ENCODE assay signal across 20 cellular contexts in the genomic region with DNA sequence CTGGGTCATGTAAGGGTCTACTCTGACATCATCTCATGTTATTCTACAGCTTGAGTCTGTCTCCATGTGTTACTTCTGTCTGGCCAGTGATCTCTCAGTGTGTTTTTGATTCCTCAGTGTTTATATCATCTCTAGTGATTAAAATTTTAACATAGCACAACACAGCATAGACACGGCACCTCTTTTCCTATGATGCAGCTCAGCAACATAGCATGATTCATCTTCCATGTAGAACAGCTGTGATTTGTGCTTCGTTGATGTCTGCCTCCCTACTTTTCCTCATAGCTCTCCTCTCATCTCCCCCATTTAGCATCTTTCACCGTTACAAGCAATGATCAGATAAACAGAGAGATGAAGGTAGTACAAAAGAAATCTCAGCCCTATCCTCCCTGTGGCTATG.
DNase-seq lines count a peak whose midpoint lies in the region; ATAC-seq and TF ChIP-seq lines count a peak whose summit lies in the region.
"Had no signal": no experiment of that assay in that cellular context is flagged by ENCODE, and none has a peak within 500 bp of the region (broad histone marks: within the 10 kb centered on the region; RNA-seq: fewer than 3 reads in every experiment).

No MANE protein-coding gene starts in this region.

- H3K9me3 ChIP-seq in SK-N-SH (no peaks in the 10 kb centered on the region), gastroesophageal sphincter (no peaks in the 10 kb centered on the region), psoas muscle (no peaks in the 10 kb centered on the region), hepatocyte (ENCODE audit: low read depth) (no peaks in the 10 kb centered on the region), A673 (ENCODE audit: low read depth, low read length, poor library complexity, severe bottlenecking) (no peaks in the 10 kb centered on the region)
- H3K9me3 ChIP-seq: testis had no signal

- peaks cover 0 to 2% of the 10 kb centered on the region in 2 experiments; a peak in 2 of 4 replicates for H3K4me1 ChIP-seq in SK-N-SH (ENCODE audit: control insufficient read depth in 1 of 2, insufficient read depth in 2 of 2, low read depth in 1 of 2, low read length in 1 of 2)
- no peaks in the 10 kb centered on the region for H3K4me1 ChIP-seq in gastroesophageal sphincter
- H3K4me1 ChIP-seq in psoas muscle, result peaks cover 12% of the 10 kb centered on the region
- H3K4me1 ChIP-seq in hepatocyte (ENCODE audit: insufficient read depth), result no peaks in the 10 kb centered on the region
- no peaks in the 10 kb centered on the region for H3K4me1 ChIP-seq in A673 (ENCODE audit: insufficient read depth, low read length, poor library complexity, severe bottlenecking)
- H3K4me1 ChIP-seq: testis had no signal

- H4K20me1 ChIP-seq in SK-N-SH (ENCODE audit: insufficient read depth) (no peaks in the 10 kb centered on the region), hepatocyte (ENCODE audit: insufficient read depth, poor library complexity, severe bottlenecking) (no peaks in the 10 kb centered on the region)

- no peak overlapping the region for H3K4me2 ChIP-seq in SK-N-SH
- no peak overlapping the region for H3K4me2 ChIP-seq in hepatocyte

- TF ChIP-seq EP300 in SK-N-SH (IDR thresholded peaks at IDR 0.05; ENCODE audit: borderline replicate concordance in 1 of 2, low read depth in 1 of 2, low read length in 1 of 2) (no peak), gastroesophageal sphincter (IDR thresholded peaks at IDR 0.05) (no peak)

- no TSS peak for BruUV-seq in A673 (replicated peaks; lab: Mats Ljungman, UMichigan)

- H3K79me2 ChIP-seq in SK-N-SH (ENCODE audit: insufficient read depth) (no peaks in the 10 kb centered on the region), hepatocyte (no peaks in the 10 kb centered on the region)

- H3F3A ChIP-seq in SK-N-SH (replicated peaks; ENCODE audit: insufficient read depth), result peaks cover 3% of the 10 kb centered on the region

- CTCF ChIA-PET in SK-N-SH (lab: Yijun Ruan, JAX) (no interaction called here), A673 (lab: Charles Lee) (no interaction called here)

- WGBS in SK-N-SH (ENCODE audit: low lambda C conversion rate), result 75% methylated on average over 3 of the region's 3 CpGs
- WGBS in gastroesophageal sphincter (ENCODE audit: low coverage in 1 of 2), 2 donors, result 42 to 67% methylated on average over 1 to 3 of the region's 3 CpGs
- 26 to 31% (median 29%) methylated on average over 3 of the region's 3 CpGs for WGBS in psoas muscle, 3 donors
- WGBS in hepatocyte (ENCODE audit: low lambda C conversion rate, missing lambda C conversion rate), result 70% methylated on average over 3 of the region's 3 CpGs

- no peak overlapping the region for H3K4me3 ChIP-seq in SK-N-SH (ENCODE audit: low read depth in 2 of 2, low read length in 1 of 2)
- H3K4me3 ChIP-seq in gastroesophageal sphincter, result no peak overlapping the region
- peak overlapping the region; percentile 37 for H3K4me3 ChIP-seq in psoas muscle
- no peak overlapping the region for H3K4me3 ChIP-seq in hepatocyte
- no peak overlapping the region for H3K4me3 ChIP-seq in A673 (ENCODE audit: low read depth, low read length, poor library complexity, severe bottlenecking)
- H3K4me3 ChIP-seq: testis had no signal

- no peak overlapping the region for H3K9ac ChIP-seq in SK-N-SH

- no peaks in the 10 kb centered on the region for H3K9me2 ChIP-seq in SK-N-SH
- H3K9me2 ChIP-seq in hepatocyte (replicated peaks; ENCODE audit: insufficient read depth), result no peaks in the 10 kb centered on the region

- H2AFZ ChIP-seq in SK-N-SH (ENCODE audit: low read depth), result no peak overlapping the region; the same call in 1 of the 2 replicates
- no peak overlapping the region for H2AFZ ChIP-seq in hepatocyte

- DNase-seq in SK-N-SH (no peak), psoas muscle (no peak), cortex of kidney (lab: John Stamatoyannopoulos, UW) (no peak), hepatocyte (ENCODE audit: low spot score) (no peak), A673 (ENCODE audit: low spot score) (no peak)
- DNase-seq: activated gamma-delta T cell; DMS153; HFFc6; NCI-H187 treated with DMSO at 0.1 percent for 48 hours; SHP77 treated with DMSO at 0.1 percent for 48 hours; stimulated activated CD4-positive, alpha-beta T cell treated with anti-CD3 and anti-CD28 coated beads, Interleukin-2, amount 100 ng/mL, for 48 hours had no signal

- H3K27me3 ChIP-seq in SK-N-SH (ENCODE audit: insufficient read depth) (no peaks in the 10 kb centered on the region), gastroesophageal sphincter (no peaks in the 10 kb centered on the region), psoas muscle (ENCODE audit: insufficient read depth in 3 of 3, low read length in 2 of 3) (no peaks in the 10 kb centered on the region), hepatocyte (no peaks in the 10 kb centered on the region), A673 (replicated peaks; ENCODE audit: insufficient read depth, low read depth, low read length, poor library complexity) (no peaks in the 10 kb centered on the region)
- H3K27me3 ChIP-seq: testis had no signal

- peak; percentile 59 for ATAC-seq in SK-N-SH treated with all-trans-retinoic acid at 6 μM for 48 hours
- peak; percentile 70 for ATAC-seq in gastroesophageal sphincter
- ATAC-seq in psoas muscle, result peak; percentile 69 to 80 (median 73)
- no peak for ATAC-seq in GM19463 (IDR thresholded peaks at IDR 0.05; ENCODE audit: unreplicated experiment)
- ATAC-seq: activated CD4-positive, CD25-positive, alpha-beta regulatory T cell treated with anti-CD3 and anti-CD28 coated beads, Interleukin-2, amount 50 U/mL, for 24 hours; HepG2; natural killer cell treated with Interleukin-12 subunit alpha and Interleukin-12 subunit beta and Interleukin-15 and Interleukin-18, amount 100 ng/mL, for 72 hours had no signal

- TF ChIP-seq POLR2A in gastroesophageal sphincter (IDR thresholded peaks at IDR 0.05), result no peak

- POLR2A ChIA-PET in SK-N-SH (lab: Yijun Ruan, JAX), result no interaction called here
- POLR2A ChIA-PET in A673 (lab: Charles Lee; ENCODE audit: low non-redundant PET), result no interaction called here

- H3K36me3 ChIP-seq in SK-N-SH (replicated peaks in 1 of 2; ENCODE audit: control insufficient read depth in 1 of 2, insufficient read depth in 2 of 2, low read length in 1 of 2), result no peaks in the 10 kb centered on the region
- H3K36me3 ChIP-seq in gastroesophageal sphincter, result no peaks in the 10 kb centered on the region
- no peaks in the 10 kb centered on the region for H3K36me3 ChIP-seq in psoas muscle (ENCODE audit: insufficient read depth in 1 of 2, low read depth in 1 of 2)
- H3K36me3 ChIP-seq in hepatocyte (replicated peaks; ENCODE audit: insufficient read depth, low read depth), result no peaks in the 10 kb centered on the region
- no peaks in the 10 kb centered on the region for H3K36me3 ChIP-seq in A673 (ENCODE audit: insufficient read depth, low read length, poor library complexity, severe bottlenecking)

- TF ChIP-seq RAD21 in SK-N-SH (IDR thresholded peaks at IDR 0.05; ENCODE audit: low read length), result no peak

- H3K27ac ChIP-seq in SK-N-SH (ENCODE audit: low read depth in 2 of 2, low read length in 1 of 2) (peak overlapping the region in 1 of 2 experiments; percentile 35; a peak in 2 of 4 replicates), gastroesophageal sphincter (peak overlapping the region; percentile 29 to 65 (median 58)), psoas muscle (peak overlapping the region; percentile 84), hepatocyte (no peak overlapping the region), A673 (ENCODE audit: low read depth, low read length, poor library complexity, severe bottlenecking) (no peak overlapping the region)
- H3K27ac ChIP-seq: 22Rv1, C4-2B had no signal

- intact Hi-C loops in psoas muscle (cut with DNase I), result loop anchor here (5.0 to 10.0 kb wide), 3 partner anchors 166 to 256 kb away; partner anchors contain the start of genes ATP1B1 (in 1 of the 2) and DPT (in 1 of the 2)
- intact Hi-C loops in A673 (cut with micrococcal nuclease; ENCODE audit: unreplicated experiment), result no loop called here

- TF ChIP-seq CTCF in SK-N-SH (IDR thresholded peaks at IDR 0.05) (no peak), gastroesophageal sphincter (IDR thresholded peaks at IDR 0.05) (no peak), psoas muscle (IDR thresholded peaks at IDR 0.05) (no peak), hepatocyte (IDR thresholded peaks at IDR 0.05; ENCODE audit: poor library complexity) (no peak), A673 (conservative IDR thresholded peaks at IDR 0.05; ENCODE audit: low read depth, low read length) (no peak)

TF ChIP-seq in SK-N-SH treated with all-trans-retinoic acid at 6 μM for 48 hours, 23 proteins besides CTCF, POLR2A, EP300 and RAD21 (continues in another document):
- no peak for TF ChIP-seq ZFP30 (CRISPR knock-in tag; IDR thresholded peaks at IDR 0.05)
- no peak for TF ChIP-seq PPARA (CRISPR knock-in tag; IDR thresholded peaks at IDR 0.05; ENCODE audit: borderline replicate concordance)
- no peak for TF ChIP-seq TOX (CRISPR knock-in tag; IDR thresholded peaks at IDR 0.05; ENCODE audit: borderline replicate concordance)
- no peak for TF ChIP-seq ISL1 (CRISPR knock-in tag; IDR thresholded peaks at IDR 0.05)
- no peak for TF ChIP-seq ZNF70 (CRISPR knock-in tag; IDR thresholded peaks at IDR 0.05)
- TF ChIP-seq ESRRG (CRISPR knock-in tag; IDR thresholded peaks at IDR 0.05), result no peak

TF ChIP-seq in SK-N-SH, 30 proteins besides CTCF, POLR2A, EP300 and RAD21 (continues in another document):
- TF ChIP-seq NRF1 (IDR thresholded peaks at IDR 0.05; ENCODE audit: low read depth, low read length) (no peak), RXRA (IDR thresholded peaks at IDR 0.05; ENCODE audit: borderline replicate concordance, low read depth) (no peak), SMC3 (IDR thresholded peaks at IDR 0.05; ENCODE audit: low read depth, low read length) (no peak)
- TF ChIP-seq, protein P1, sequence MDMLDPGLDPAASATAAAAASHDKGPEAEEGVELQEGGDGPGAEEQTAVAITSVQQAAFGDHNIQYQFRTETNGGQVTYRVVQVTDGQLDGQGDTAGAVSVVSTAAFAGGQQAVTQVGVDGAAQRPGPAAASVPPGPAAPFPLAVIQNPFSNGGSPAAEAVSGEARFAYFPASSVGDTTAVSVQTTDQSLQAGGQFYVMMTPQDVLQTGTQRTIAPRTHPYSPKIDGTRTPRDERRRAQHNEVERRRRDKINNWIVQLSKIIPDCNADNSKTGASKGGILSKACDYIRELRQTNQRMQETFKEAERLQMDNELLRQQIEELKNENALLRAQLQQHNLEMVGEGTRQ (IDR thresholded peaks at IDR 0.05; ENCODE audit: borderline replicate concordance, low read depth, low read length), result no peak

Comparison
In these comparisons a context has a peak if more than half of its experiments do, and no peak if none do; other contexts are left out.
1. H3K27ac ChIP-seq: peak in gastroesophageal sphincter (4 of 4) and psoas muscle (single experiment); none in hepatocyte (single experiment) and A673 (single experiment).